Comparison of ENCODE assay signal across 7 cellular contexts in the genomic region with DNA sequence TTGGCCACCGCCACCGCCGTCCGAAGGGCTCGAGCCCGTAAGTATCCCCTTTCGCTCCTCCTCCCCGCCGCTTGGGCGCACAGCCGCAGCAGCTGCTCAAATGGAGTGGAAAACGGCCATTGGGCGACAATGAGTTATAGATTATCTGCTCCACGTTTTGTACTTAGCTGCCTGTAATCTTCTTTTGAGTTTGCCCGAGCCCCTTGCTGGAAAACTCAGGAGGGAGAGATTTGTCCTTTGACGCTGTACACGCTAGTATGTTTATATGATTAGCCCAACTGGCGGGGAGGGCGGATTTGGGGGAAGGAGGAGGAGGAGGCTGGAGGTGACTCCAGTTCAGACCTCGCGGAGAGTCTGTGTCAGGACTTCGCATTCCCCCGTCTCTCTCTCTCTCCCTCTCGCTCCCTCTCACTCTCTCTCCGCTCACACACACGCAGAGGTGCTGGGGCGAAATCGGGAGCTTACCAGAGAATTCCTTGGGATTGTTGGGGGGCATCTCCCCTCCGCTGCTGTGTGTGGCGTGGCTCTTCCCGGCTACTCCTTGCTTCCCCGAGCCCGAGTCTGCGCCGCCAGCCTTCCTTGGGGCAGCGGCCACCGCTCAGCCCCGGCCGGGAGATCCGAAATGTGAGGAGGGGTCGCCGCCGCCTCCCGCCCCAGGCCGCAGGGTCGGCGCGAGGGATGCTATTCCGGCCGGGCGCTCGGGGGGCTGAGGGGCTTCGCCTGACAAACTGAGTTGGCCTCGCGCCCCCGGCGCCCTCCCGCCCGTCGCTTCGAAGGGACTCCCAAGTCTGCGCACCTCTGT. TPM values are rescaled to one million over a fixed set of nuclear protein-coding genes. Genes with fewer than 3 reads are reported as not detected.
A peak's percentile ranks its signal among the peaks of the same experiment; 100 is the strongest.
DNase-seq lines count a peak whose midpoint lies in the region; ATAC-seq, FAIRE-seq and TF ChIP-seq lines count a peak whose summit lies in the region.

No MANE protein-coding gene starts in this region.

- no peak for ATAC-seq in HG03108 (IDR thresholded peaks at IDR 0.05; ENCODE audit: unreplicated experiment)

- H3K4me3 ChIP-seq in small intestine (ENCODE audit: low read depth in 1 of 2, low read length in 2 of 2) = peak overlapping the region; percentile 48 to 57

- H3K27me3 ChIP-seq in small intestine (ENCODE audit: control insufficient read depth in 2 of 2, insufficient read depth in 2 of 2, low read length in 2 of 2) = peaks cover 0 to 4% of the 10 kb centered on the region in 2 donors

- in situ Hi-C loops in GM13977 (cut with MboI; ENCODE audit: low pct_unique_long_range_greater_than_20kb, low sequenced_read_pairs, unreplicated experiment) = no loop called here

- WGBS in small intestine, 3 donors = 1 to 2% (median 1%) methylated on average over 54 to 62 of the region's 62 CpGs

- FAIRE-seq in small intestine (lab: Jason Lieb, UNC) = no peak

- no peaks in the 10 kb centered on the region for H3K4me1 ChIP-seq in small intestine (ENCODE audit: control insufficient read depth in 2 of 2, insufficient read depth in 1 of 2, low read depth in 1 of 2, low read length in 1 of 2)

- H3K27ac ChIP-seq in caudate nucleus (ENCODE audit: low read depth, low read length) (peak overlapping the region; percentile 89), small intestine (ENCODE audit: low read depth in 1 of 2, low read length in 1 of 2) (peak overlapping the region in 1 of 2 donors; percentile 54)

- no peaks in the 10 kb centered on the region for H3K9me3 ChIP-seq in small intestine (ENCODE audit: control insufficient read depth, low read depth)

- no peaks in the 10 kb centered on the region for H3K36me3 ChIP-seq in small intestine (ENCODE audit: control insufficient read depth in 2 of 2, insufficient read depth in 2 of 2, low read length in 2 of 2)

- no peak for TF ChIP-seq CTCF in GM13977 (IDR thresholded peaks at IDR 0.05; ENCODE audit: extremely low read depth, insufficient read depth, missing control alignments)

- DNase-seq in GM13977 (ENCODE audit: low spot score) (peak; percentile 40), HK-2 (ENCODE audit: unreplicated experiment) (peak; percentile 69), NOMO-1 treated with DMSO at 0.1 percent for 48 hours (lab: John Stamatoyannopoulos, UW; ENCODE audit: unreplicated experiment) (peak; percentile 81), caudate nucleus (lab: John Stamatoyannopoulos, UW) (peak in 39 of 61 donors; percentile 7 to 81 (median 48)), islet precursor cell (peak; percentile 91), small intestine (peak; percentile 47)

RNA-seq across cellular contexts. Expression of gene ADGRL2, which starts 0.5 kb away (rescaled TPM):
- 10 to 100 TPM in 1 of 3 donors, 1 to 10 TPM in 1, under 1 TPM in 1; 0.67 to 12.2 (median 3.8) TPM for polyA plus RNA-seq in small intestine

Comparison
In these comparisons a context has a peak if more than half of its experiments do, and no peak if none do; other contexts are left out.
1. DNase-seq: peak in every context shown above with its lines; median percentile 91 in islet precursor cell; 81 in NOMO-1 treated with DMSO at 0.1 percent for 48 hours; 69 in HK-2; 48 in caudate nucleus; 47 in small intestine; 40 in GM13977.